In genomic region chr2:182477774-182478173, GRCh38 we compare ENCODE assay signal across 27 cellular contexts. TPM values are rescaled to one million over a fixed set of nuclear protein-coding genes. Genes with fewer than 3 reads are reported as not detected.
"Had no signal": no experiment of that assay in that cellular context is flagged by ENCODE, and none has a peak within 500 bp of the region (broad histone marks: within the 10 kb centered on the region; RNA-seq: fewer than 3 reads in every experiment).

No MANE protein-coding gene starts in this region.

- DNase-seq: kidney; left colon; left ventricle myocardium inferior; midbrain; mucosa of descending colon; naive thymus-derived CD4-positive, alpha-beta T cell; nucleus accumbens; pancreas; posterior cingulate gyrus; retina; right cardiac atrium; stimulated activated CD4-positive, alpha-beta T cell treated with anti-CD3 and anti-CD28 coated beads, Interleukin-12 subunit alpha, Interleukin-12 subunit beta, amount 100 ng/mL, for 4 hours; stimulated activated CD4-positive, alpha-beta T cell treated with anti-CD3 and anti-CD28 coated beads, Interleukin-15, amount 100 ng/mL, for 24 hours; stimulated activated CD4-positive, alpha-beta T cell treated with anti-CD3 and anti-CD28 coated beads, Interleukin-2, amount 100 ng/mL, for 24 hours; stimulated activated CD4-positive, alpha-beta T cell treated with anti-CD3 and anti-CD28 coated beads, Interleukin-4, amount 100 ng/mL, for 1 hour; stimulated activated naive B cell treated with anti-CD40 and anti-IgM and Interleukin-4, amounts not matched to agents 10 μg/mL and 1 μg/mL and 100 μg/mL, for 72 hours; stimulated activated naive CD8-positive, alpha-beta T cell treated with anti-CD3 and anti-CD28 coated beads, Interleukin-15, Interleukin-2, amounts not matched to agents 100 U/mL and 50 U/mL, for 24 hours; stomach; testis; thyroid gland; transverse colon; upper lobe of left lung had no signal

- H3K4me1 ChIP-seq: left ventricle myocardium inferior, pancreas, prostate gland, stomach, testis, thyroid gland, transverse colon, upper lobe of left lung, vagina had no signal

- H3K4me3 ChIP-seq: left ventricle myocardium inferior, lung, mucosa of descending colon, pancreas, prostate gland, skin epidermis, stomach, testis, thyroid gland, transverse colon, upper lobe of left lung, vagina had no signal

- H3K27me3 ChIP-seq: pancreas, stomach, testis, thyroid gland, transverse colon, upper lobe of left lung, vagina had no signal

- H3K9me3 ChIP-seq: mucosa of descending colon, pancreas, prostate gland, testis, thyroid gland, transverse colon, upper lobe of left lung, vagina had no signal

- H3K36me3 ChIP-seq: left ventricle myocardium inferior, pancreas, prostate gland, stomach, thyroid gland, transverse colon, upper lobe of left lung, vagina had no signal

- FAIRE-seq: kidney, pancreas had no signal

- H3K27ac ChIP-seq: left ventricle myocardium inferior, pancreas, prostate gland, skin epidermis, stomach, testis, thyroid gland, transverse colon, upper lobe of left lung, vagina had no signal

RNA-seq across cellular contexts. Expression of gene PDE1A, which starts 50.9 kb away (rescaled TPM):
- total RNA-seq: naive thymus-derived CD4-positive, alpha-beta T cell; natural killer cell treated with Interleukin-12 subunit alpha and Interleukin-12 subunit beta and Interleukin-15 and Interleukin-18, amount 100 ng/mL, for 72 hours had no signal
- polyA plus RNA-seq: naive thymus-derived CD4-positive, alpha-beta T cell had no signal
